In the genomic region with DNA sequence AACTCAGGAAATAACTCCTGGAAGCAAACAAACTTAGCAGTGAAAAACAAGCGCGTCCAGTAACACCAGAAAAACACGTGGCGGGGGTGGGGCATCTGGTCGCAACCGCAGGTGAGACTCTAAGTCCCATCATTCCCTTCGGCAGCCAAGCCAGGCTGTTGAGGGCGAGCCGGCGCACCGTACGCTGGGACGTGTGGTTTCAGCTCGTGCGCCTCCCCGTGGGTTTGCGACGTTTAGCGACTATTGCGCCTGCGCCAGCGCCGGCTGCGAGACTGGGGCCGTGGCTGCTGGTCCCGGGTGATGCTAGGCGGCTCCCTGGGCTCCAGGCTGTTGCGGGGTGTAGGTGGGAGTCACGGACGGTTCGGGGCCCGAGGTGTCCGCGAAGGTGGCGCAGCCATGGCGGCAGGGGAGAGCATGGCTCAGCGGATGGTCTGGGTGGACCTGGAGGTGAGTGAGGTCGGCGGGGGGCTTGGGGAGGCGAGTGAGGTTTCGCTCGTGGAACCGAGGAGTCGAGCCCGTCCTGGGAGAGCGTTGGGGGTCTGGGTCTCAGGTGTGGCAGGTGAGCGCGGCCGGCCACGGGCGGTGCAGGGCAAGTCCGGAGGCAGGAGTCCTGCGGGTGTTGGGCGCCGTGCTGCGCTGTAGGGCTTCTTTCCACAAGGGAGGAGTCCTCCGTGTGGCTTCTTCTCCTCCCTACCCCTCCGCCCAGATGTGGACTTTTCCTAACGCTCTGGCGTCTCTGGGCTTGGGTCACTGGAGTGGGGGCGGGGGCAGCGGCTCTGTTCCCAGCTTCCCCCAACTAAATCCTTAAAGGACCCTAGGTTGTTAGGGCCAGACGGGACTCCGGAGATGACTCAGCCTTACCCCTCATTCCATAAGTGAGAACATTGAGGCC, we compare ENCODE assay signal across 1 cellular context.
TF ChIP-seq lines count a peak whose summit lies in the region.

A gene (plus strand): TSS at position 239 of the 892 bp plus-strand sequence. CDS start 62 bp downstream, at position 301.

TF ChIP-seq in HepG2, 621 proteins besides CTCF, POLR2A, EP300 and RAD21 (continued from another document and continues in another):
- TF ChIP-seq CREB1 (IDR thresholded peaks at IDR 0.05) (0 out of 2 replicates have a peak, but pooled peaks have one; percentile 23), CREB1 (CRISPR knock-in tag; IDR thresholded peaks at IDR 0.05) (no peak), FOXC1 (CRISPR knock-in tag; IDR thresholded peaks at IDR 0.05; ENCODE audit: borderline replicate concordance) (peak; percentile 80; the same call in 1 of the 2 replicates), MXI1 (IDR thresholded peaks at IDR 0.05; ENCODE audit: borderline replicate concordance, low read depth, low read length) (peak; percentile 97), ZNF207 (IDR thresholded peaks at IDR 0.05; ENCODE audit: borderline replicate concordance) (no peak), ZNF225 (CRISPR knock-in tag; IDR thresholded peaks at IDR 0.05) (no peak), CAMTA2 (CRISPR knock-in tag; IDR thresholded peaks at IDR 0.05; ENCODE audit: borderline replicate concordance) (no peak), RXRA (CRISPR knock-in tag; IDR thresholded peaks at IDR 0.05) (peak; percentile 64), MEF2D (CRISPR knock-in tag; IDR thresholded peaks at IDR 0.05) (peak; percentile 49; the same call in 1 of the 2 replicates), POLR2AphosphoS2 (IDR thresholded peaks at IDR 0.05; ENCODE audit: low read depth, low read length) (no peak), ATF7 (IDR thresholded peaks at IDR 0.05) (no peak), ATF7 (CRISPR knock-in tag; IDR thresholded peaks at IDR 0.05) (0 out of 2 replicates have a peak, but pooled peaks have one; percentile 21), CHD2 (IDR thresholded peaks at IDR 0.05; ENCODE audit: low read depth, low read length) (peak; percentile 9; the same call in 1 of the 2 replicates), SRY (CRISPR knock-in tag; IDR thresholded peaks at IDR 0.05) (peak; percentile 67; the same call in 1 of the 2 replicates), HDAC2 (CRISPR knock-in tag; IDR thresholded peaks at IDR 0.05) (peak; percentile 49; the same call in 1 of the 2 replicates), ZNF446 (CRISPR knock-in tag; IDR thresholded peaks at IDR 0.05) (peak; percentile 51; the same call in 1 of the 2 replicates), PAWR (CRISPR knock-in tag; IDR thresholded peaks at IDR 0.05; ENCODE audit: borderline replicate concordance) (no peak), RAD51 (IDR thresholded peaks at IDR 0.05; ENCODE audit: borderline replicate concordance) (no peak), PLRG1 (conservative IDR thresholded peaks at IDR 0.05) (no peak), NONO (IDR thresholded peaks at IDR 0.05) (no peak), NONO (CRISPR knock-in tag; conservative IDR thresholded peaks at IDR 0.05) (peak; percentile 81), ZNF605 (CRISPR knock-in tag; IDR thresholded peaks at IDR 0.05) (peak; percentile 49; the same call in 1 of the 2 replicates), ZNF329 (CRISPR knock-in tag; IDR thresholded peaks at IDR 0.05; ENCODE audit: low read depth) (peak; percentile 59; the same call in 1 of the 2 replicates), MTF2 (CRISPR knock-in tag; IDR thresholded peaks at IDR 0.05; ENCODE audit: borderline replicate concordance) (peak; percentile 56; the same call in 1 of the 2 replicates)
- TF ChIP-seq, protein P1, sequence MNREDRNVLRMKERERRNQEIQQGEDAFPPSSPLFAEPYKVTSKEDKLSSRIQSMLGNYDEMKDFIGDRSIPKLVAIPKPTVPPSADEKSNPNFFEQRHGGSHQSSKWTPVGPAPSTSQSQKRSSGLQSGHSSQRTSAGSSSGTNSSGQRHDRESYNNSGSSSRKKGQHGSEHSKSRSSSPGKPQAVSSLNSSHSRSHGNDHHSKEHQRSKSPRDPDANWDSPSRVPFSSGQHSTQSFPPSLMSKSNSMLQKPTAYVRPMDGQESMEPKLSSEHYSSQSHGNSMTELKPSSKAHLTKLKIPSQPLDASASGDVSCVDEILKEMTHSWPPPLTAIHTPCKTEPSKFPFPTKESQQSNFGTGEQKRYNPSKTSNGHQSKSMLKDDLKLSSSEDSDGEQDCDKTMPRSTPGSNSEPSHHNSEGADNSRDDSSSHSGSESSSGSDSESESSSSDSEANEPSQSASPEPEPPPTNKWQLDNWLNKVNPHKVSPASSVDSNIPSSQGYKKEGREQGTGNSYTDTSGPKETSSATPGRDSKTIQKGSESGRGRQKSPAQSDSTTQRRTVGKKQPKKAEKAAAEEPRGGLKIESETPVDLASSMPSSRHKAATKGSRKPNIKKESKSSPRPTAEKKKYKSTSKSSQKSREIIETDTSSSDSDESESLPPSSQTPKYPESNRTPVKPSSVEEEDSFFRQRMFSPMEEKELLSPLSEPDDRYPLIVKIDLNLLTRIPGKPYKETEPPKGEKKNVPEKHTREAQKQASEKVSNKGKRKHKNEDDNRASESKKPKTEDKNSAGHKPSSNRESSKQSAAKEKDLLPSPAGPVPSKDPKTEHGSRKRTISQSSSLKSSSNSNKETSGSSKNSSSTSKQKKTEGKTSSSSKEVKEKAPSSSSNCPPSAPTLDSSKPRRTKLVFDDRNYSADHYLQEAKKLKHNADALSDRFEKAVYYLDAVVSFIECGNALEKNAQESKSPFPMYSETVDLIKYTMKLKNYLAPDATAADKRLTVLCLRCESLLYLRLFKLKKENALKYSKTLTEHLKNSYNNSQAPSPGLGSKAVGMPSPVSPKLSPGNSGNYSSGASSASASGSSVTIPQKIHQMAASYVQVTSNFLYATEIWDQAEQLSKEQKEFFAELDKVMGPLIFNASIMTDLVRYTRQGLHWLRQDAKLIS (CRISPR knock-in tag; IDR thresholded peaks at IDR 0.05): no peak
- TF ChIP-seq, protein P2, sequence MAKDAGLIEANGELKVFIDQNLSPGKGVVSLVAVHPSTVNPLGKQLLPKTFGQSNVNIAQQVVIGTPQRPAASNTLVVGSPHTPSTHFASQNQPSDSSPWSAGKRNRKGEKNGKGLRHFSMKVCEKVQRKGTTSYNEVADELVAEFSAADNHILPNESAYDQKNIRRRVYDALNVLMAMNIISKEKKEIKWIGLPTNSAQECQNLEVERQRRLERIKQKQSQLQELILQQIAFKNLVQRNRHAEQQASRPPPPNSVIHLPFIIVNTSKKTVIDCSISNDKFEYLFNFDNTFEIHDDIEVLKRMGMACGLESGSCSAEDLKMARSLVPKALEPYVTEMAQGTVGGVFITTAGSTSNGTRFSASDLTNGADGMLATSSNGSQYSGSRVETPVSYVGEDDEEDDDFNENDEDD (CRISPR knock-in tag; IDR thresholded peaks at IDR 0.05; ENCODE audit: borderline replicate concordance): 0 out of 2 replicates have a peak, but pooled peaks have one; percentile 39
- TF ChIP-seq, protein P3, sequence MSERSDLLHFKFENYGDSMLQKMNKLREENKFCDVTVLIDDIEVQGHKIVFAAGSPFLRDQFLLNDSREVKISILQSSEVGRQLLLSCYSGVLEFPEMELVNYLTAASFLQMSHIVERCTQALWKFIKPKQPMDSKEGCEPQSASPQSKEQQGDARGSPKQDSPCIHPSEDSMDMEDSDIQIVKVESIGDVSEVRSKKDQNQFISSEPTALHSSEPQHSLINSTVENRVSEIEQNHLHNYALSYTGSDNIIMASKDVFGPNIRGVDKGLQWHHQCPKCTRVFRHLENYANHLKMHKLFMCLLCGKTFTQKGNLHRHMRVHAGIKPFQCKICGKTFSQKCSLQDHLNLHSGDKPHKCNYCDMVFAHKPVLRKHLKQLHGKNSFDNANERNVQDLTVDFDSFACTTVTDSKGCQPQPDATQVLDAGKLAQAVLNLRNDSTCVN (CRISPR knock-in tag; IDR thresholded peaks at IDR 0.05; ENCODE audit: borderline replicate concordance): peak; percentile 48
- TF ChIP-seq, protein P4, sequence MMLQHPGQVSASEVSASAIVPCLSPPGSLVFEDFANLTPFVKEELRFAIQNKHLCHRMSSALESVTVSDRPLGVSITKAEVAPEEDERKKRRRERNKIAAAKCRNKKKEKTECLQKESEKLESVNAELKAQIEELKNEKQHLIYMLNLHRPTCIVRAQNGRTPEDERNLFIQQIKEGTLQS (CRISPR knock-in tag; IDR thresholded peaks at IDR 0.05): peak; percentile 28
- TF ChIP-seq, protein P5, sequence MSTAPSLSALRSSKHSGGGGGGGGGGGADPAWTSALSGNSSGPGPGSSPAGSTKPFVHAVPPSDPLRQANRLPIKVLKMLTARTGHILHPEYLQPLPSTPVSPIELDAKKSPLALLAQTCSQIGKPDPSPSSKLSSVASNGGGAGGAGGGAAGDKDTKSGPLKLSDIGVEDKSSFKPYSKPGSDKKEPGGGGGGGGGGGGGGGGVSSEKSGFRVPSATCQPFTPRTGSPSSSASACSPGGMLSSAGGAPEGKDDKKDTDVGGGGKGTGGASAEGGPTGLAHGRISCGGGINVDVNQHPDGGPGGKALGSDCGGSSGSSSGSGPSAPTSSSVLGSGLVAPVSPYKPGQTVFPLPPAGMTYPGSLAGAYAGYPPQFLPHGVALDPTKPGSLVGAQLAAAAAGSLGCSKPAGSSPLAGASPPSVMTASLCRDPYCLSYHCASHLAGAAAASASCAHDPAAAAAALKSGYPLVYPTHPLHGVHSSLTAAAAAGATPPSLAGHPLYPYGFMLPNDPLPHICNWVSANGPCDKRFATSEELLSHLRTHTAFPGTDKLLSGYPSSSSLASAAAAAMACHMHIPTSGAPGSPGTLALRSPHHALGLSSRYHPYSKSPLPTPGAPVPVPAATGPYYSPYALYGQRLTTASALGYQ (CRISPR knock-in tag; IDR thresholded peaks at IDR 0.05): peak; percentile 15; the same call in 1 of the 2 replicates
- TF ChIP-seq, protein P6, sequence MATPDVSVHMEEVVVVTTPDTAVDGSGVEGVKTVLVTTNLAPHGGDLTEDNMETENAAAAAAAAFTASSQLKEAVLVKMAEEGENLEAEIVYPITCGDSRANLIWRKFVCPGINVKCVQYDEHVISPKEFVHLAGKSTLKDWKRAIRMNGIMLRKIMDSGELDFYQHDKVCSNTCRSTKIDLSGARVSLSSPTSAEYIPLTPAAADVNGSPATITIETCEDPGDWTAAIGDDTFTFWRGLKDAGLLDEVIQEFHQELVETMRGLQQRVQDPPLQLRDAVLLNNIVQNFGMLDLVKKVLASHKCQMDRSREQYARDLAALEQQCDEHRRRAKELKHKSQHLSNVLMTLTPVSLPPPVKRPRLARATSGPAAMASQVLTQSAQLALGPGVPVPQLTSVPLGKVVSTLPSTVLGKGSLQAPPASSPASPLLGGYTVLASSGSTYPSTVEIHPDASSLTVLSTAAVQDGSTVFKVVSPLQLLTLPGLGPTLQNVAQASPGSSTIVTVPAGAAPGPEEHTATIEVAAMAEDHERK (CRISPR knock-in tag; IDR thresholded peaks at IDR 0.05; ENCODE audit: low read depth): 0 out of 2 replicates have a peak, but pooled peaks have one; percentile 26
- TF ChIP-seq, protein P7, sequence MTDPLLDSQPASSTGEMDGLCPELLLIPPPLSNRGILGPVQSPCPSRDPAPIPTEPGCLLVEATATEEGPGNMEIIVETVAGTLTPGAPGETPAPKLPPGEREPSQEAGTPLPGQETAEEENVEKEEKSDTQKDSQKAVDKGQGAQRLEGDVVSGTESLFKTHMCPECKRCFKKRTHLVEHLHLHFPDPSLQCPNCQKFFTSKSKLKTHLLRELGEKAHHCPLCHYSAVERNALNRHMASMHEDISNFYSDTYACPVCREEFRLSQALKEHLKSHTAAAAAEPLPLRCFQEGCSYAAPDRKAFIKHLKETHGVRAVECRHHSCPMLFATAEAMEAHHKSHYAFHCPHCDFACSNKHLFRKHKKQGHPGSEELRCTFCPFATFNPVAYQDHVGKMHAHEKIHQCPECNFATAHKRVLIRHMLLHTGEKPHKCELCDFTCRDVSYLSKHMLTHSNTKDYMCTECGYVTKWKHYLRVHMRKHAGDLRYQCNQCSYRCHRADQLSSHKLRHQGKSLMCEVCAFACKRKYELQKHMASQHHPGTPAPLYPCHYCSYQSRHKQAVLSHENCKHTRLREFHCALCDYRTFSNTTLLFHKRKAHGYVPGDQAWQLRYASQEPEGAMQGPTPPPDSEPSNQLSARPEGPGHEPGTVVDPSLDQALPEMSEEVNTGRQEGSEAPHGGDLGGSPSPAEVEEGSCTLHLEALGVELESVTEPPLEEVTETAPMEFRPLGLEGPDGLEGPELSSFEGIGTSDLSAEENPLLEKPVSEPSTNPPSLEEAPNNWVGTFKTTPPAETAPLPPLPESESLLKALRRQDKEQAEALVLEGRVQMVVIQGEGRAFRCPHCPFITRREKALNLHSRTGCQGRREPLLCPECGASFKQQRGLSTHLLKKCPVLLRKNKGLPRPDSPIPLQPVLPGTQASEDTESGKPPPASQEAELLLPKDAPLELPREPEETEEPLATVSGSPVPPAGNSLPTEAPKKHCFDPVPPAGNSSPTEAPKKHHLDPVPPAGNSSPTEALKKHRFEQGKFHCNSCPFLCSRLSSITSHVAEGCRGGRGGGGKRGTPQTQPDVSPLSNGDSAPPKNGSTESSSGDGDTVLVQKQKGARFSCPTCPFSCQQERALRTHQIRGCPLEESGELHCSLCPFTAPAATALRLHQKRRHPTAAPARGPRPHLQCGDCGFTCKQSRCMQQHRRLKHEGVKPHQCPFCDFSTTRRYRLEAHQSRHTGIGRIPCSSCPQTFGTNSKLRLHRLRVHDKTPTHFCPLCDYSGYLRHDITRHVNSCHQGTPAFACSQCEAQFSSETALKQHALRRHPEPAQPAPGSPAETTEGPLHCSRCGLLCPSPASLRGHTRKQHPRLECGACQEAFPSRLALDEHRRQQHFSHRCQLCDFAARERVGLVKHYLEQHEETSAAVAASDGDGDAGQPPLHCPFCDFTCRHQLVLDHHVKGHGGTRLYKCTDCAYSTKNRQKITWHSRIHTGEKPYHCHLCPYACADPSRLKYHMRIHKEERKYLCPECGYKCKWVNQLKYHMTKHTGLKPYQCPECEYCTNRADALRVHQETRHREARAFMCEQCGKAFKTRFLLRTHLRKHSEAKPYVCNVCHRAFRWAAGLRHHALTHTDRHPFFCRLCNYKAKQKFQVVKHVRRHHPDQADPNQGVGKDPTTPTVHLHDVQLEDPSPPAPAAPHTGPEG (CRISPR knock-in tag; IDR thresholded peaks at IDR 0.05): no peak
- TF ChIP-seq, protein P8, sequence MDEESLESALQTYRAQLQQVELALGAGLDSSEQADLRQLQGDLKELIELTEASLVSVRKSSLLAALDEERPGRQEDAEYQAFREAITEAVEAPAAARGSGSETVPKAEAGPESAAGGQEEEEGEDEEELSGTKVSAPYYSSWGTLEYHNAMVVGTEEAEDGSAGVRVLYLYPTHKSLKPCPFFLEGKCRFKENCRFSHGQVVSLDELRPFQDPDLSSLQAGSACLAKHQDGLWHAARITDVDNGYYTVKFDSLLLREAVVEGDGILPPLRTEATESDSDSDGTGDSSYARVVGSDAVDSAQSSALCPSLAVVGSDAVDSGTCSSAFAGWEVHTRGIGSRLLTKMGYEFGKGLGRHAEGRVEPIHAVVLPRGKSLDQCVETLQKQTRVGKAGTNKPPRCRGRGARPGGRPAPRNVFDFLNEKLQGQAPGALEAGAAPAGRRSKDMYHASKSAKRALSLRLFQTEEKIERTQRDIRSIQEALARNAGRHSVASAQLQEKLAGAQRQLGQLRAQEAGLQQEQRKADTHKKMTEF (CRISPR knock-in tag; IDR thresholded peaks at IDR 0.05): peak; percentile 82; the same call in 1 of the 2 replicates
- TF ChIP-seq, protein P9, sequence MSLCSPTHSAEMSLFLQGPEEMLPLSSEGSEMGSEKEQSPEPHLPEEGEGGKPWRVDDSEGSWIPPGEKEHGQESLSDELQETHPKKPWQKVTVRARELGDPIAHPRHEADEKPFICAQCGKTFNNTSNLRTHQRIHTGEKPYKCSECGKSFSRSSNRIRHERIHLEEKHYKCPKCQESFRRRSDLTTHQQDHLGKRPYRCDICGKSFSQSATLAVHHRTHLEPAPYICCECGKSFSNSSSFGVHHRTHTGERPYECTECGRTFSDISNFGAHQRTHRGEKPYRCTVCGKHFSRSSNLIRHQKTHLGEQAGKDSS (CRISPR knock-in tag; IDR thresholded peaks at IDR 0.05; ENCODE audit: borderline replicate concordance, low read depth): no peak
